Comparison of ENCODE assay signal across 10 cellular contexts in genomic region chr5:82396871-82397514, GRCh38.
A peak's percentile ranks its signal among the peaks of the same experiment; 100 is the strongest.
DNase-seq lines count a peak whose midpoint lies in the region; ATAC-seq and TF ChIP-seq lines count a peak whose summit lies in the region.
"Had no signal": no experiment of that assay in that cellular context is flagged by ENCODE, and none has a peak within 500 bp of the region (broad histone marks: within the 10 kb centered on the region; RNA-seq: fewer than 3 reads in every experiment).

No MANE protein-coding gene starts in this region.

- ATAC-seq in GM21717 (IDR thresholded peaks at IDR 0.05; ENCODE audit: unreplicated experiment) = no peak
- ATAC-seq: activated CD4-positive, alpha-beta T cell treated with anti-CD3 and anti-CD28 coated beads for 36 hours had no signal

- peaks cover 14% of the 10 kb centered on the region for H3K4me1 ChIP-seq in adipocyte (ENCODE audit: control insufficient read depth, insufficient read depth, low read length)
- peaks cover 0 to 9% of the 10 kb centered on the region in 2 donors for H3K4me1 ChIP-seq in right atrium auricular region
- H3K4me1 ChIP-seq in smooth muscle cell (ENCODE audit: low read depth) = peaks cover 12% of the 10 kb centered on the region

- peak overlapping the region; percentile 44 for H3K9ac ChIP-seq in adipocyte (ENCODE audit: low read length)
- H3K9ac ChIP-seq in smooth muscle cell (ENCODE audit: low read depth) = peak overlapping the region; percentile 84

- TF ChIP-seq CTCF in right atrium auricular region (IDR thresholded peaks at IDR 0.05) = no peak
- TF ChIP-seq CTCF in smooth muscle cell (IDR thresholded peaks at IDR 0.05; ENCODE audit: borderline replicate concordance, insufficient read depth, poor library complexity, severe bottlenecking) = no peak

- WGBS in smooth muscle cell (ENCODE audit: low lambda C conversion rate) = 8% methylated on average over 11 of the region's 11 CpGs

- H3K9me3 ChIP-seq in adipocyte (ENCODE audit: control insufficient read depth, low read length) = no peaks in the 10 kb centered on the region
- H3K9me3 ChIP-seq in right atrium auricular region = no peaks in the 10 kb centered on the region
- H3K9me3 ChIP-seq in smooth muscle cell (replicated peaks; ENCODE audit: low read depth) = no peaks in the 10 kb centered on the region
- H3K9me3 ChIP-seq: neutrophil had no signal

- H2AFZ ChIP-seq in smooth muscle cell (ENCODE audit: low read depth) = no peak overlapping the region

- CTCF ChIA-PET in HEK293T (lab: Yijun Ruan, JAX) = interaction anchor here (1.4 kb wide), 1 partner anchor 9 kb away, joined by 4 read pairs; no protein-coding TSS in a partner anchor

- peak overlapping the region; percentile 60 for H3K4me2 ChIP-seq in smooth muscle cell

- H3K36me3 ChIP-seq in adipocyte (ENCODE audit: control insufficient read depth, insufficient read depth, low read length, severe bottlenecking) = no peaks in the 10 kb centered on the region
- no peaks in the 10 kb centered on the region for H3K36me3 ChIP-seq in right atrium auricular region
- H3K36me3 ChIP-seq in smooth muscle cell (ENCODE audit: low read depth) = no peaks in the 10 kb centered on the region
- H3K36me3 ChIP-seq: neutrophil had no signal

- POLR2A ChIA-PET in HEK293T (lab: Yijun Ruan, JAX) = no interaction called here

- H3F3A ChIP-seq in smooth muscle cell (ENCODE audit: low read depth) = peaks cover 36% of the 10 kb centered on the region

- H3K4me3 ChIP-seq in adipocyte (ENCODE audit: low read length) (no peak overlapping the region), right atrium auricular region (no peak overlapping the region), smooth muscle cell (no peak overlapping the region)

- H3K27me3 ChIP-seq in adipocyte (replicated peaks; ENCODE audit: control insufficient read depth, insufficient read depth, low read length) (no peaks in the 10 kb centered on the region), right atrium auricular region (no peaks in the 10 kb centered on the region), smooth muscle cell (ENCODE audit: low read depth) (no peaks in the 10 kb centered on the region)
- H3K27me3 ChIP-seq: neutrophil had no signal

- H3K79me2 ChIP-seq in smooth muscle cell (ENCODE audit: low read depth) = peaks cover 13% of the 10 kb centered on the region

- DNase-seq in HEK293T (ENCODE audit: extremely low spot score) (peak; percentile 54), adipocyte (ENCODE audit: low read depth) (peak; percentile 98), right atrium auricular region (ENCODE audit: low spot score) (peak; percentile 89), smooth muscle cell (lab: John Stamatoyannopoulos, UW; ENCODE audit: unreplicated experiment) (peak; percentile 32), NCI-H1436 (lab: John Stamatoyannopoulos, UW) (no peak), NCI-H1105 (lab: John Stamatoyannopoulos, UW) (no peak), NCI-H2171 treated with DMSO at 0.1 percent for 48 hours (lab: John Stamatoyannopoulos, UW) (no peak)
- DNase-seq: activated CD4-positive, alpha-beta T cell treated with anti-CD3 and anti-CD28 coated beads for 36 hours had no signal

- peak overlapping the region in 1 of 2 donors; percentile 33 for H3K27ac ChIP-seq in right atrium auricular region
- H3K27ac ChIP-seq in smooth muscle cell (ENCODE audit: low read depth) = peak overlapping the region; percentile 99
- H3K27ac ChIP-seq: neutrophil had no signal

- no peaks in the 10 kb centered on the region for H4K20me1 ChIP-seq in smooth muscle cell (ENCODE audit: low read depth)

TF ChIP-seq in HEK293T, 16 proteins besides CTCF, POLR2A, EP300 and RAD21:
- TF ChIP-seq PKNOX1 (IDR thresholded peaks at IDR 0.05) = no peak
- no peak for TF ChIP-seq HDGF (IDR thresholded peaks at IDR 0.05; ENCODE audit: borderline replicate concordance)
- TF ChIP-seq ARNT (IDR thresholded peaks at IDR 0.05) = no peak
- no peak for TF ChIP-seq ZNF384 (IDR thresholded peaks at IDR 0.05)
TF ChIP-seq in HEK293T: peak in this region for 0.

Comparison
In these comparisons a context has a peak if more than half of its experiments do, and no peak if none do; other contexts are left out.
1. DNase-seq: peak in HEK293T (single experiment), adipocyte (single experiment), right atrium auricular region (single experiment) and smooth muscle cell (single experiment); none in NCI-H1436 (single experiment), NCI-H1105 (single experiment) and NCI-H2171 treated with DMSO at 0.1 percent for 48 hours (single experiment).